ENCODE assay signal across 21 cellular contexts in the genomic region with DNA sequence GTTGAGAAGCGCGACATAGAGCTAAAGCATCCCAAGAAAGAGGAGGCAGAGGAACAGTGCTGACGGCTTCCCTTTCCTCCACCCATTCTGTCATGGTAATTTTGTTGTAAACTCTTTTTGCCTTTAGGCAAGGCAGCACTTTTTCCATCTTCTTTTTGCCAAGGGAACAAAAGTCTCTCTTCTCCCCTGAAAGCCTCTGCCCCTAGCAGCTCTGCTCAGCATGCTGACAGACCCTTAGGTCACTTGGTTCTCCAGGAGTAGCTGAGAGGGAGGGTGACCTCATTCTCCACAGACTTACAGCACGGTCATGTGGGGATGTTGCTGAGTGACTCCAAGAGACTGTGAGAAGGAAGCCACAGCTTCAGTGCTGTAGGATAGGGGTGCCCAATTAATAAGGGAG.
"Had no signal": no experiment of that assay in that cellular context is flagged by ENCODE, and none has a peak within 500 bp of the region (broad histone marks: within the 10 kb centered on the region; RNA-seq: fewer than 3 reads in every experiment).

No MANE protein-coding gene starts in this region.

- H3K27me3 ChIP-seq: neutrophil, suprapubic skin, thyroid gland had no signal

- H3K4me3 Mint-ChIP-seq: immature natural killer cell, memory B cell, naive B cell, nephron, type B pancreatic cell had no signal

- H3K4me1 ChIP-seq: gastroesophageal sphincter, left ventricle myocardium inferior, lower lobe of right lung, thyroid gland had no signal

- H3K4me1 Mint-ChIP-seq: immature natural killer cell, memory B cell, naive B cell, nephron had no signal

- ATAC-seq: esophagus mucosa, gastroesophageal sphincter, left cardiac atrium, lower lobe of right lung, sciatic nerve had no signal

- H3K36me3 ChIP-seq: gastroesophageal sphincter, left ventricle myocardium inferior, lower lobe of right lung, neutrophil, suprapubic skin, thyroid gland had no signal

- H3K4me3 ChIP-seq: gastroesophageal sphincter, left ventricle myocardium inferior, lower lobe of right lung, suprapubic skin, thyroid gland had no signal

- H3K27ac Mint-ChIP-seq: immature natural killer cell, memory B cell, nephron, type B pancreatic cell had no signal

- H3K36me3 Mint-ChIP-seq: immature natural killer cell, memory B cell, naive B cell, type B pancreatic cell had no signal

- DNase-seq: cortex of kidney; effector memory CD4-positive, alpha-beta T cell; glutamatergic neuron; immature natural killer cell; kidney; left cardiac atrium; left ventricle myocardium inferior; lower lobe of right lung; naive B cell; posterior cingulate gyrus; stimulated activated CD4-positive, alpha-beta T cell treated with anti-CD3 and anti-CD28 coated beads, Interleukin-12 subunit alpha, Interleukin-12 subunit beta, amount 100 ng/mL, for 4 hours; stimulated activated naive CD4-positive, alpha-beta T cell; thyroid gland had no signal

- H3K27ac ChIP-seq: gastroesophageal sphincter, left ventricle myocardium inferior, lower lobe of right lung, neutrophil, suprapubic skin, thyroid gland had no signal

- H3K9me3 Mint-ChIP-seq: immature natural killer cell, memory B cell, naive B cell, nephron, type B pancreatic cell had no signal
